8 cellular contexts compared by ENCODE assay signal in genomic region chr3:70550723-70551319, GRCh38.
DNase-seq lines count a peak whose midpoint lies in the region; ATAC-seq, FAIRE-seq and TF ChIP-seq lines count a peak whose summit lies in the region.

No MANE protein-coding gene starts in this region.

- dilution Hi-C loops in endothelial cell of umbilical vein (cut with MboI; ENCODE audit: extremely low pct_ligation_motif_present, low sequenced_read_pairs) = no loop called here

- TF ChIP-seq POLR2A in endothelial cell of umbilical vein (IDR thresholded peaks at IDR 0.05; ENCODE audit: low read depth, low read length) (no peak), testis (IDR thresholded peaks at IDR 0.05) (no peak)

- H2AFZ ChIP-seq in endothelial cell of umbilical vein (ENCODE audit: low read depth, low read length) (no peak overlapping the region), neural progenitor cell (replicated peaks) (no peak overlapping the region)

- H3K4me3 ChIP-seq in endothelial cell of umbilical vein (replicated peaks in 1 of 3; ENCODE audit: insufficient read depth in 1 of 3, low read depth in 1 of 3, low read length in 3 of 3) (no peak overlapping the region), neural progenitor cell (no peak overlapping the region), testis (no peak overlapping the region)

- DNase-seq in NCI-H1436 (lab: John Stamatoyannopoulos, UW) = peak; percentile 5
- DNase-seq in NCI-H1436 treated with DMSO at 0.1 percent for 48 hours (lab: John Stamatoyannopoulos, UW) = no peak
- peak; percentile 1 for DNase-seq in NCI-H345 (lab: John Stamatoyannopoulos, UW)
- DNase-seq in activated CD4-positive, alpha-beta memory T cell treated with anti-CD3 and anti-CD28 coated beads, Interleukin-2, amount 10 ng/mL, durations not matched to agents 7 days and 5 days = peak; percentile 73
- peak; percentile 75 for DNase-seq in endothelial cell of umbilical vein (ENCODE audit: low read depth, low spot score)
- DNase-seq in neural progenitor cell (ENCODE audit: low spot score) = peak; percentile 60
- peak; percentile 81 for DNase-seq in testis

- no peaks in the 10 kb centered on the region for H3F3A ChIP-seq in neural progenitor cell (ENCODE audit: low read depth)

- WGBS in testis, 2 donors = 61 to 64% methylated on average over 3 to 9 of the region's 9 CpGs

- no peaks in the 10 kb centered on the region for H3K9me1 ChIP-seq in endothelial cell of umbilical vein (replicated peaks; ENCODE audit: control insufficient read depth, extremely low read depth, insufficient read depth, low read length)

- peaks cover 4% of the 10 kb centered on the region for H3K27me3 Mint-ChIP-seq in activated CD4-positive, alpha-beta memory T cell treated with anti-CD3 and anti-CD28 coated beads, Interleukin-2, amount 10 ng/mL, durations not matched to agents 7 days and 5 days
- peaks cover 2% of the 10 kb centered on the region for H3K27me3 Mint-ChIP-seq in neural progenitor cell (ENCODE audit: insufficient read depth, low read depth)

- H3K9me3 Mint-ChIP-seq in activated CD4-positive, alpha-beta memory T cell treated with anti-CD3 and anti-CD28 coated beads, Interleukin-2, amount 10 ng/mL, durations not matched to agents 7 days and 5 days = no peaks in the 10 kb centered on the region
- peaks cover 4% of the 10 kb centered on the region for H3K9me3 Mint-ChIP-seq in neural progenitor cell

- H3K9me3 ChIP-seq in endothelial cell of umbilical vein (replicated peaks; ENCODE audit: control insufficient read depth, insufficient read depth, low read length) (no peaks in the 10 kb centered on the region), neural progenitor cell (ENCODE audit: low read depth) (no peaks in the 10 kb centered on the region), testis (no peaks in the 10 kb centered on the region)

- no peaks in the 10 kb centered on the region for H4K20me1 ChIP-seq in endothelial cell of umbilical vein (replicated peaks; ENCODE audit: control insufficient read depth, extremely low read depth, insufficient read depth, low read length)
- no peaks in the 10 kb centered on the region for H4K20me1 ChIP-seq in neural progenitor cell (ENCODE audit: low read depth)

- no peaks in the 10 kb centered on the region for H3K4me1 Mint-ChIP-seq in activated CD4-positive, alpha-beta memory T cell treated with anti-CD3 and anti-CD28 coated beads, Interleukin-2, amount 10 ng/mL, durations not matched to agents 7 days and 5 days
- H3K4me1 Mint-ChIP-seq in neural progenitor cell = no peaks in the 10 kb centered on the region

- no peak overlapping the region for H3K4me2 ChIP-seq in endothelial cell of umbilical vein (ENCODE audit: insufficient read depth, low read length)
- no peak overlapping the region for H3K4me2 ChIP-seq in neural progenitor cell

- H3K79me2 ChIP-seq in endothelial cell of umbilical vein (ENCODE audit: control insufficient read depth, insufficient read depth, low read length) (no peaks in the 10 kb centered on the region), neural progenitor cell (ENCODE audit: low read depth) (no peaks in the 10 kb centered on the region)

- peak; percentile 92 for ATAC-seq in HG02642 (IDR thresholded peaks at IDR 0.05; ENCODE audit: poor library complexity, unreplicated experiment)

- CTCF ChIA-PET in activated CD4-positive, alpha-beta memory T cell treated with anti-CD3 and anti-CD28 coated beads, Interleukin-2, amount 10 ng/mL, durations not matched to agents 7 days and 5 days (lab: Charles Lee) = interaction anchor here (0.5 to 2.0 kb wide), 18 partner anchors 12 to 1039 kb away, joined by 3 to 9 read pairs (median 4); partner anchors contain the start of gene FOXP1
- CTCF ChIA-PET in endothelial cell of umbilical vein (lab: Charles Lee) = interaction anchor here (0.5 to 2.9 kb wide), 103 partner anchors 8 to 1131 kb away, joined by 3 to 77 read pairs (median 4); partner anchors contain the start of gene FOXP1

- no peak overlapping the region for H3K27ac ChIP-seq in endothelial cell of umbilical vein (ENCODE audit: insufficient read depth, low read depth, low read length)
- H3K27ac ChIP-seq in neural progenitor cell = no peak overlapping the region
- H3K27ac ChIP-seq in testis = no peak overlapping the region

- no TSS peak for BruUV-seq in endothelial cell of umbilical vein (replicated peaks; lab: Mats Ljungman, UMichigan)

- H3K9ac ChIP-seq in endothelial cell of umbilical vein (replicated peaks; ENCODE audit: extremely low read depth, insufficient read depth, low read length) (no peak overlapping the region), neural progenitor cell (no peak overlapping the region)

- POLR2A ChIA-PET in activated CD4-positive, alpha-beta memory T cell treated with anti-CD3 and anti-CD28 coated beads, Interleukin-2, amount 10 ng/mL, durations not matched to agents 7 days and 5 days (lab: Charles Lee) = no interaction called here
- POLR2A ChIA-PET in endothelial cell of umbilical vein (lab: Charles Lee) = no interaction called here

- H3K36me3 Mint-ChIP-seq in activated CD4-positive, alpha-beta memory T cell treated with anti-CD3 and anti-CD28 coated beads, Interleukin-2, amount 10 ng/mL, durations not matched to agents 7 days and 5 days (ENCODE audit: low read depth) = no peaks in the 10 kb centered on the region
- no peaks in the 10 kb centered on the region for H3K36me3 Mint-ChIP-seq in neural progenitor cell

- no peak overlapping the region for H3K4me3 Mint-ChIP-seq in activated CD4-positive, alpha-beta memory T cell treated with anti-CD3 and anti-CD28 coated beads, Interleukin-2, amount 10 ng/mL, durations not matched to agents 7 days and 5 days
- H3K4me3 Mint-ChIP-seq in neural progenitor cell = no peak overlapping the region

- no peak overlapping the region for H3K27ac Mint-ChIP-seq in activated CD4-positive, alpha-beta memory T cell treated with anti-CD3 and anti-CD28 coated beads, Interleukin-2, amount 10 ng/mL, durations not matched to agents 7 days and 5 days
- H3K27ac Mint-ChIP-seq in neural progenitor cell = no peak overlapping the region

- intact Hi-C loops in endothelial cell of umbilical vein (cut with micrococcal nuclease) = loop anchor here (1.0 to 10.0 kb wide), 7 partner anchors 154 to 1101 kb away; no protein-coding TSS in a partner anchor
- intact Hi-C loops in testis (cut with DNase I; ENCODE audit: low total_unique reads) = no loop called here

- TF ChIP-seq CTCF in endothelial cell of umbilical vein (IDR thresholded peaks at IDR 0.05; ENCODE audit: extremely low read depth in 1 of 2, insufficient read depth in 1 of 2, low read depth in 1 of 2, low read length in 2 of 2) = peak; percentile 63 to 85
- TF ChIP-seq CTCF in neural progenitor cell (IDR thresholded peaks at IDR 0.05) = peak; percentile 68
- peak; percentile 30 to 70 (median 67) for TF ChIP-seq CTCF in testis (IDR thresholded peaks at IDR 0.05)

- FAIRE-seq in endothelial cell of umbilical vein (lab: Jason Lieb, UNC) = no peak

- H3K27me3 ChIP-seq in endothelial cell of umbilical vein (ENCODE audit: control insufficient read depth in 2 of 2, insufficient read depth in 2 of 2, low read length in 2 of 2) (no peaks in the 10 kb centered on the region), neural progenitor cell (no peaks in the 10 kb centered on the region), testis (no peaks in the 10 kb centered on the region)

- H3K36me3 ChIP-seq in endothelial cell of umbilical vein (ENCODE audit: control insufficient read depth in 2 of 2, extremely low read depth in 1 of 2, insufficient read depth in 2 of 2, low read length in 2 of 2) (no peaks in the 10 kb centered on the region), neural progenitor cell (no peaks in the 10 kb centered on the region), testis (ENCODE audit: low read depth, missing control alignments) (no peaks in the 10 kb centered on the region)

- H3K4me1 ChIP-seq in endothelial cell of umbilical vein (ENCODE audit: control insufficient read depth, extremely low read depth, insufficient read depth, low read length) (no peaks in the 10 kb centered on the region), neural progenitor cell (no peaks in the 10 kb centered on the region), testis (no peaks in the 10 kb centered on the region)

TF ChIP-seq in endothelial cell of umbilical vein, 7 proteins besides CTCF, POLR2A, EP300 and RAD21:
- TF ChIP-seq JUN (IDR thresholded peaks at IDR 0.05; ENCODE audit: borderline replicate concordance, insufficient read depth, insufficient read length, low read depth) (no peak), GATA2 (IDR thresholded peaks at IDR 0.05; ENCODE audit: insufficient read depth, insufficient read length, low read depth, low read length) (no peak), EZH2 (IDR thresholded peaks at IDR 0.05; ENCODE audit: borderline replicate concordance, low read depth, low read length, severe bottlenecking) (no peak)
- TF ChIP-seq, protein P1, sequence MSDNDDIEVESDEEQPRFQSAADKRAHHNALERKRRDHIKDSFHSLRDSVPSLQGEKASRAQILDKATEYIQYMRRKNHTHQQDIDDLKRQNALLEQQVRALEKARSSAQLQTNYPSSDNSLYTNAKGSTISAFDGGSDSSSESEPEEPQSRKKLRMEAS (IDR thresholded peaks at IDR 0.05; ENCODE audit: insufficient read depth, insufficient read length) = no peak
